8 cellular contexts compared by ENCODE assay signal in the genomic region with DNA sequence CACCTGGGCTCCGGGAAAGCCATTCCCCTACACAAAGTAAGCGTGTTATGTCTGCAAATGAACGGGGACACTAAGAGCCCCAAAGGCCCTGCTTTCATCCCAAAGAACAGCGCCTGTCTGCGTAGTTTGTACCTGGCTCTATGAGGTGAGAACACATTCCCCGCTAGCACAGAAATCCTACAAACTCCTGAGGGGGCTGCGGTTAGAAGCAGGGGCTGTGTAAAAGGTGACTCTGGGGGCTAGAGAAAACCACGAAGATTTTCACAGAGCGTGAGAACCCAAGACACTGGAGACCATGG.
A peak's percentile ranks its signal among the peaks of the same experiment; 100 is the strongest.
DNase-seq lines count a peak whose midpoint lies in the region; ATAC-seq and TF ChIP-seq lines count a peak whose summit lies in the region.
"Not testable (repeated sequence)": the region's sequence is repeated elsewhere in the genome, so short reads cannot be mapped to it uniquely, and the experiment has no call there.

No MANE protein-coding gene starts in this region.

- not testable (repeated sequence) for H3K36me3 Mint-ChIP-seq in activated T-helper 17 cell treated with anti-CD3 and anti-CD28 coated beads, Interleukin-2, amount 50 U/mL, for 72 hours (ENCODE audit: low read depth)

- intact Hi-C loops in colonic mucosa (cut with DNase I); upper lobe of right lung (cut with DNase I): not testable (repeated sequence)

- H3K9me3 Mint-ChIP-seq in activated T-helper 17 cell treated with anti-CD3 and anti-CD28 coated beads, Interleukin-2, amount 50 U/mL, for 72 hours, result not testable (repeated sequence)

- peak overlapping the region; percentile 90 for H3K4me3 Mint-ChIP-seq in activated T-helper 17 cell treated with anti-CD3 and anti-CD28 coated beads, Interleukin-2, amount 50 U/mL, for 72 hours

- H3K4me3 ChIP-seq in GM06990 (replicated peaks; ENCODE audit: low read depth, low read length); skeletal muscle satellite cell (ENCODE audit: low read length): not testable (repeated sequence)
- peak overlapping the region; percentile 39 for H3K4me3 ChIP-seq in colonic mucosa
- H3K4me3 ChIP-seq in mucosa of stomach (ENCODE audit: low read length), result peak overlapping the region; percentile 42
- H3K4me3 ChIP-seq in upper lobe of right lung, result peak overlapping the region; percentile 63

- H3K27me3 ChIP-seq in GM06990 (replicated peaks; ENCODE audit: control insufficient read depth, insufficient read depth, low read length); colonic mucosa; mucosa of stomach (ENCODE audit: control insufficient read depth, insufficient read depth, low read length); skeletal muscle satellite cell (ENCODE audit: control insufficient read depth, insufficient read depth, low read length); upper lobe of right lung: not testable (repeated sequence)

- H3K9me3 ChIP-seq in colonic mucosa; mucosa of stomach (ENCODE audit: control insufficient read depth, low read length); skeletal muscle satellite cell (replicated peaks; ENCODE audit: low read length); upper lobe of right lung: not testable (repeated sequence)

- H3K27ac Mint-ChIP-seq in activated T-helper 17 cell treated with anti-CD3 and anti-CD28 coated beads, Interleukin-2, amount 50 U/mL, for 72 hours, result peak overlapping the region; percentile 95

- H3K9ac ChIP-seq in colonic mucosa (ENCODE audit: low read depth in 2 of 2, low read length in 2 of 2) (peak overlapping the region in 1 of 2 donors; percentile 70), mucosa of stomach (ENCODE audit: low read length) (peak overlapping the region; percentile 56)
- H3K9ac ChIP-seq in skeletal muscle satellite cell (ENCODE audit: low read depth, low read length), result not testable (repeated sequence)

- H3K4me2 ChIP-seq in skeletal muscle satellite cell (ENCODE audit: low read length), result peak overlapping the region; percentile 85

- ATAC-seq in activated T-helper 17 cell treated with anti-CD3 and anti-CD28 coated beads, Interleukin-2, amount 50 U/mL, for 72 hours (replicated peaks); upper lobe of right lung: not testable (repeated sequence)

- peak; percentile 42 for DNase-seq in GM06990 (ENCODE audit: extremely low read depth, insufficient read length)
- peak; percentile 56 to 69 for DNase-seq in SHP77 (lab: John Stamatoyannopoulos, UW)
- DNase-seq in colonic mucosa, upper lobe of right lung: not testable (repeated sequence)
- peak; percentile 16 for DNase-seq in globus pallidus (ENCODE audit: low spot score)

- H3K4me1 ChIP-seq in colonic mucosa; mucosa of stomach (ENCODE audit: control insufficient read depth, insufficient read depth, low read length); skeletal muscle satellite cell (ENCODE audit: control insufficient read depth, insufficient read depth, low read length); upper lobe of right lung: not testable (repeated sequence)

- not testable (repeated sequence) for TF ChIP-seq CTCF in GM06990 (IDR thresholded peaks at IDR 0.05; ENCODE audit: insufficient read depth, low read length, poor library complexity, severe bottlenecking); colonic mucosa (IDR thresholded peaks at IDR 0.05); upper lobe of right lung (IDR thresholded peaks at IDR 0.05)

- peaks cover 29% of the 10 kb centered on the region for H3K4me1 Mint-ChIP-seq in activated T-helper 17 cell treated with anti-CD3 and anti-CD28 coated beads, Interleukin-2, amount 50 U/mL, for 72 hours

- H3K27ac ChIP-seq in colonic mucosa (peak overlapping the region; percentile 81), upper lobe of right lung (peak overlapping the region; percentile 96)

- H3K27me3 Mint-ChIP-seq in activated T-helper 17 cell treated with anti-CD3 and anti-CD28 coated beads, Interleukin-2, amount 50 U/mL, for 72 hours, result not testable (repeated sequence)

- H3K36me3 ChIP-seq in GM06990 (ENCODE audit: control insufficient read depth, insufficient read depth, low read length); colonic mucosa; mucosa of stomach (ENCODE audit: control insufficient read depth, insufficient read depth, low read length); skeletal muscle satellite cell (ENCODE audit: insufficient read depth, low read length); upper lobe of right lung: not testable (repeated sequence)
